ENCODE assay signal across 26 cellular contexts in the genomic region with DNA sequence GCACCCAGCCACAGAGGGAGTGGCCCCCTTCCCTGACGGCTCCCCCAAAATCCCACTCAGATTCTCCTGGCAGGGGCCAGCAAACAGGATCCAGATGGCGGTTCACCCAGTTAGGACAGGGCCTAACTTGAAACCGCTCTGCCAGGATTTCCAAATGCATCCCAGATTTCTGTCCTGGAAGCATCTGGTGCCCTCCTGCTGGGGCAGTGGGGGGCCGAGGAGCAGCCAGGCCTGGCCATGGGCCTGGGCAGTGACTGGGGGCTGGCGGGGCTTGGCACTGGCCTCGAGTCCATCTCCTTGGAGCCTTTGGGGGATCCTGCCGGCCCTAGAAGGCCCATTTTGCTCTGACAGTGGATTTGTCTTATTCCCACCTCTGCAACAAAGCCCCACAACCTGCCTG. TPM values are rescaled to one million over a fixed set of nuclear protein-coding genes. Genes with fewer than 3 reads are reported as not detected.
"Had no signal": no experiment of that assay in that cellular context is flagged by ENCODE, and none has a peak within 500 bp of the region (broad histone marks: within the 10 kb centered on the region; RNA-seq: fewer than 3 reads in every experiment).

No MANE protein-coding gene starts in this region.

- H3K27ac Mint-ChIP-seq: activated naive CD8-positive, alpha-beta T cell treated with anti-CD3 and anti-CD28 coated beads for 36 hours; activated T-helper 2 cell treated with anti-CD3 and anti-CD28 coated beads, Interferon-gamma antibody, Interleukin-2, Interleukin-4, amounts not matched to agents 10 μg/mL and 5 μg/mL and 100 μg/mL, durations not matched to agents 14 hours and 24 hours and 36 hours; memory B cell; T-cell; T-helper 2 cell treated with Interferon-gamma antibody and Interleukin-4, amounts not matched to agents 5 μg/mL and 100 μg/mL, for 36 hours had no signal

- H3K4me3 ChIP-seq: breast epithelium, pancreas, psoas muscle, right atrium auricular region, upper lobe of left lung had no signal

- FAIRE-seq: endometrium, islet of Langerhans, pancreas, TTC549 had no signal

- H3K4me3 Mint-ChIP-seq: activated naive CD8-positive, alpha-beta T cell treated with anti-CD3 and anti-CD28 coated beads for 36 hours; activated T-cell treated with anti-CD3 and anti-CD28 coated beads, Interleukin-2, amount 50 U/mL, for 4 hours; memory B cell; natural killer cell treated with Interleukin-12 subunit alpha and Interleukin-12 subunit beta and Interleukin-15 and Interleukin-18, amount 100 ng/mL, for 72 hours; T-cell; T-helper 2 cell treated with Interferon-gamma antibody and Interleukin-4, amounts not matched to agents 5 μg/mL and 100 μg/mL, for 36 hours had no signal

- H3K4me1 Mint-ChIP-seq: activated naive CD8-positive, alpha-beta T cell treated with anti-CD3 and anti-CD28 coated beads for 36 hours; memory B cell; T-cell had no signal

- H3K9me3 ChIP-seq: breast epithelium, pancreas, psoas muscle, right atrium auricular region, upper lobe of left lung had no signal

- DNase-seq: activated CD4-positive, alpha-beta T cell treated with anti-CD3 and anti-CD28 coated beads, Interleukin-2, amount 50 U/mL, for 1 hour; activated CD4-positive, CD25-positive, alpha-beta regulatory T cell treated with anti-CD3 and anti-CD28 coated beads, Interleukin-2, amount 50 U/mL, for 72 hours; activated CD8-positive, alpha-beta memory T cell treated with anti-CD3 and anti-CD28 coated beads for 24 hours; activated CD8-positive, alpha-beta memory T cell treated with anti-CD3 and anti-CD28 coated beads, Interleukin-2, amount 50 U/mL, for 4 hours; activated naive CD4-positive, alpha-beta T cell treated with Interleukin-2 at 50 U/mL for 16 hours; activated naive CD8-positive, alpha-beta T cell treated with anti-CD3 and anti-CD28 coated beads for 36 hours; activated T-cell treated with anti-CD3 and anti-CD28 coated beads, Interleukin-2, amount 50 U/mL, for 4 hours; amniotic stem cell; foreskin keratinocyte; left cardiac atrium; pancreas; psoas muscle; stimulated activated CD4-positive, alpha-beta T cell treated with anti-CD3 and anti-CD28 coated beads, Interleukin-4, amount 100 ng/mL, for 4 hours; stimulated activated naive CD8-positive, alpha-beta T cell treated with anti-CD3 and anti-CD28 coated beads, Interleukin-15, Interleukin-2, amounts not matched to agents 100 U/mL and 50 U/mL, for 24 hours; T-cell; upper lobe of left lung; WERI-Rb-1 had no signal

- H3K27ac ChIP-seq: breast epithelium, foreskin keratinocyte, pancreas, psoas muscle, right atrium auricular region, upper lobe of left lung, WERI-Rb-1 had no signal

- H3K36me3 Mint-ChIP-seq: activated naive CD8-positive, alpha-beta T cell treated with anti-CD3 and anti-CD28 coated beads for 36 hours; memory B cell; natural killer cell treated with Interleukin-12 subunit alpha and Interleukin-12 subunit beta and Interleukin-15 and Interleukin-18, amount 100 ng/mL, for 72 hours; T-cell had no signal

- ATAC-seq: activated T-cell treated with anti-CD3 and anti-CD28 coated beads, Interleukin-2, amount 50 U/mL, for 4 hours; foreskin keratinocyte; left cardiac atrium; natural killer cell treated with Interleukin-12 subunit alpha and Interleukin-12 subunit beta and Interleukin-15 and Interleukin-18, amount 100 ng/mL, for 72 hours; pancreas; psoas muscle; stimulated activated naive CD8-positive, alpha-beta T cell treated with anti-CD3 and anti-CD28 coated beads, Interleukin-15, Interleukin-2, amounts not matched to agents 100 U/mL and 50 U/mL, for 24 hours; T-cell had no signal

- H3K4me1 ChIP-seq: breast epithelium, foreskin keratinocyte, pancreas, psoas muscle, right atrium auricular region, upper lobe of left lung had no signal

- H3K9me3 Mint-ChIP-seq: activated naive CD8-positive, alpha-beta T cell treated with anti-CD3 and anti-CD28 coated beads for 36 hours; activated T-cell treated with anti-CD3 and anti-CD28 coated beads, Interleukin-2, amount 50 U/mL, for 4 hours; activated T-helper 2 cell treated with anti-CD3 and anti-CD28 coated beads, Interferon-gamma antibody, Interleukin-2, Interleukin-4, amounts not matched to agents 10 μg/mL and 5 μg/mL and 100 μg/mL, durations not matched to agents 14 hours and 24 hours and 36 hours; memory B cell; natural killer cell treated with Interleukin-12 subunit alpha and Interleukin-12 subunit beta and Interleukin-15 and Interleukin-18, amount 100 ng/mL, for 72 hours; T-cell; T-helper 2 cell treated with Interferon-gamma antibody and Interleukin-4, amounts not matched to agents 5 μg/mL and 100 μg/mL, for 36 hours had no signal

- H3K36me3 ChIP-seq: breast epithelium, pancreas, right atrium auricular region, upper lobe of left lung, WERI-Rb-1 had no signal

- H3K27me3 Mint-ChIP-seq: natural killer cell treated with Interleukin-12 subunit alpha and Interleukin-12 subunit beta and Interleukin-15 and Interleukin-18, amount 100 ng/mL, for 72 hours; T-cell had no signal

RNA-seq across cellular contexts. Expression of gene EMID1, which starts 17.9 kb away (rescaled TPM):
- total RNA-seq: activated naive CD8-positive, alpha-beta T cell treated with anti-CD3 and anti-CD28 coated beads for 36 hours; foreskin keratinocyte had no signal
- polyA plus RNA-seq: foreskin keratinocyte had no signal
